In genomic region chr2:174247474-174248186, GRCh38 we compare ENCODE assay signal across 7 cellular contexts. TPM values are rescaled to one million over a fixed set of nuclear protein-coding genes. Genes with fewer than 3 reads are reported as not detected.
DNase-seq lines count a peak whose midpoint lies in the region; FAIRE-seq and TF ChIP-seq lines count a peak whose summit lies in the region.

No MANE protein-coding gene starts in this region.

- H3K36me3 ChIP-seq in adipocyte (ENCODE audit: control insufficient read depth, insufficient read depth, low read length, severe bottlenecking): peaks cover 11% of the 10 kb centered on the region
- H3K36me3 ChIP-seq in iPS-15b (ENCODE audit: control insufficient read depth, insufficient read depth, low read length): no peaks in the 10 kb centered on the region
- peaks cover 14% of the 10 kb centered on the region for H3K36me3 ChIP-seq in skeletal muscle satellite cell (ENCODE audit: insufficient read depth, low read length)

- no peak for FAIRE-seq in H54 (lab: Jason Lieb, UNC)

- TF ChIP-seq POLR2A in H54 (IDR thresholded peaks at IDR 0.05; ENCODE audit: low read depth, low read length): no peak

- H3K27me3 ChIP-seq in adipocyte (replicated peaks; ENCODE audit: control insufficient read depth, insufficient read depth, low read length): no peaks in the 10 kb centered on the region
- peaks cover 7% of the 10 kb centered on the region for H3K27me3 ChIP-seq in iPS-15b (ENCODE audit: control insufficient read depth, insufficient read depth, low read length)
- H3K27me3 ChIP-seq in skeletal muscle satellite cell (ENCODE audit: control insufficient read depth, insufficient read depth, low read length): no peaks in the 10 kb centered on the region

- H3K9me3 ChIP-seq in adipocyte (ENCODE audit: control insufficient read depth, low read length) (no peaks in the 10 kb centered on the region), iPS-15b (ENCODE audit: control insufficient read depth, insufficient read depth, low read length) (no peaks in the 10 kb centered on the region), skeletal muscle satellite cell (replicated peaks; ENCODE audit: low read length) (no peaks in the 10 kb centered on the region)

- no peak for TF ChIP-seq CTCF in GM13977 (IDR thresholded peaks at IDR 0.05; ENCODE audit: extremely low read depth, insufficient read depth, missing control alignments)

- DNase-seq in GM13977 (ENCODE audit: low spot score): peak; percentile 42
- peak; percentile 9 for DNase-seq in H54 (ENCODE audit: insufficient read length, low spot score)
- peak; percentile 51 to 59 for DNase-seq in Kasumi-1 (lab: John Stamatoyannopoulos, UW)
- no peak for DNase-seq in adipocyte (ENCODE audit: low read depth)
- DNase-seq in GDM1 (lab: John Stamatoyannopoulos, UW): no peak

- in situ Hi-C loops in GM13977 (cut with MboI; ENCODE audit: low pct_unique_long_range_greater_than_20kb, low sequenced_read_pairs, unreplicated experiment): no loop called here

- peak overlapping the region; percentile 91 for H3K4me3 ChIP-seq in adipocyte (ENCODE audit: low read length)
- peak overlapping the region; percentile 94 for H3K4me3 ChIP-seq in iPS-15b (ENCODE audit: low read depth, low read length)
- peak overlapping the region; percentile 92 for H3K4me3 ChIP-seq in skeletal muscle satellite cell (ENCODE audit: low read length)

- H3K4me1 ChIP-seq in adipocyte (ENCODE audit: control insufficient read depth, insufficient read depth, low read length) (peaks cover 18% of the 10 kb centered on the region), iPS-15b (ENCODE audit: control insufficient read depth, insufficient read depth, low read length) (peaks cover 7% of the 10 kb centered on the region), skeletal muscle satellite cell (ENCODE audit: control insufficient read depth, insufficient read depth, low read length) (peaks cover 18% of the 10 kb centered on the region)

- peak overlapping the region; percentile 88 for H3K4me2 ChIP-seq in skeletal muscle satellite cell (ENCODE audit: low read length)

- H3K9ac ChIP-seq in adipocyte (ENCODE audit: low read length) (peak overlapping the region; percentile 90), iPS-15b (ENCODE audit: low read depth, low read length) (peak overlapping the region; percentile 60), skeletal muscle satellite cell (ENCODE audit: low read depth, low read length) (peak overlapping the region; percentile 88)

RNA-seq across cellular contexts. Expression of gene OLA1, which starts 0.7 kb away (rescaled TPM):
- total RNA-seq in skeletal muscle satellite cell (2012; rRNA removed): 93.3 and 129 TPM in 2 replicates

Comparison
In these comparisons a context has a peak if more than half of its experiments do, and no peak if none do; other contexts are left out.
1. DNase-seq: peak in GM13977 (single experiment), H54 (single experiment) and Kasumi-1 (2 of 2); none in adipocyte (single experiment) and GDM1 (single experiment).
2. Peak in every context shown above with its lines, with median percentiles within 50 percentile points of each other: H3K4me3 ChIP-seq and H3K9ac ChIP-seq.